19 cellular contexts compared by ENCODE assay signal in genomic region chr7:30899066-30899465, GRCh38. TPM values are rescaled to one million over a fixed set of nuclear protein-coding genes. Genes with fewer than 3 reads are reported as not detected.
A peak's percentile ranks its signal among the peaks of the same experiment; 100 is the strongest.
DNase-seq lines count a peak whose midpoint lies in the region; ATAC-seq and TF ChIP-seq lines count a peak whose summit lies in the region.
"Had no signal": no experiment of that assay in that cellular context is flagged by ENCODE, and none has a peak within 500 bp of the region (broad histone marks: within the 10 kb centered on the region; RNA-seq: fewer than 3 reads in every experiment).

No MANE protein-coding gene starts in this region.

- DNase-seq in right cardiac atrium (no peak), Right ventricle myocardium superior (no peak), left lung (peak in 1 of 2 donors; percentile 5), NOMO-1 treated with DMSO at 0.1 percent for 48 hours (lab: John Stamatoyannopoulos, UW; ENCODE audit: unreplicated experiment) (no peak)
- DNase-seq in natural killer cell treated with Interleukin-12 subunit alpha and Interleukin-12 subunit beta and Interleukin-15 and Interleukin-18, amount 100 ng/mL, for 72 hours (ENCODE audit: low spot score) = no peak
- DNase-seq: BE2C; Calu3; CD8-positive, alpha-beta T cell; GF-D8; GM23248; NCI-H1092 treated with DMSO at 0.1 percent for 48 hours; NCI-H146; NCI-H2029 treated with DMSO at 0.1 percent for 48 hours; NCI-H446 treated with DMSO at 0.1 percent for 48 hours; SHP77 had no signal

- peaks cover 0 to 2% of the 10 kb centered on the region in 2 donors for H3K4me1 Mint-ChIP-seq in natural killer cell treated with Interleukin-12 subunit alpha and Interleukin-12 subunit beta and Interleukin-15 and Interleukin-18, amount 100 ng/mL, for 72 hours (ENCODE audit: low read depth in 2 of 2)

- peaks cover 0 to 4% of the 10 kb centered on the region in 2 donors for H3K27me3 Mint-ChIP-seq in natural killer cell treated with Interleukin-12 subunit alpha and Interleukin-12 subunit beta and Interleukin-15 and Interleukin-18, amount 100 ng/mL, for 72 hours

- H3K4me1 ChIP-seq in right cardiac atrium (ENCODE audit: control insufficient read depth, insufficient read depth, low read length) (peaks cover 43% of the 10 kb centered on the region), left lung (peaks cover 19 to 51% of the 10 kb centered on the region in 2 donors), subcutaneous abdominal adipose tissue (ENCODE audit: control insufficient read depth in 5 of 5, insufficient read depth in 5 of 5, low read length in 5 of 5) (peaks cover 11 to 76% (median 65%) of the 10 kb centered on the region in 5 donors)
- H3K4me1 ChIP-seq: BE2C had no signal

- H3K36me3 ChIP-seq in left lung = no peaks in the 10 kb centered on the region
- H3K36me3 ChIP-seq in subcutaneous abdominal adipose tissue (ENCODE audit: control insufficient read depth in 5 of 5, insufficient read depth in 5 of 5, low read length in 5 of 5) = no peaks in the 10 kb centered on the region
- H3K36me3 ChIP-seq: BE2C, HAP-1 had no signal

- H3K36me3 Mint-ChIP-seq in natural killer cell treated with Interleukin-12 subunit alpha and Interleukin-12 subunit beta and Interleukin-15 and Interleukin-18, amount 100 ng/mL, for 72 hours = no peaks in the 10 kb centered on the region
- H3K36me3 Mint-ChIP-seq: CD8-positive, alpha-beta T cell had no signal

- H3K27ac Mint-ChIP-seq in natural killer cell treated with Interleukin-12 subunit alpha and Interleukin-12 subunit beta and Interleukin-15 and Interleukin-18, amount 100 ng/mL, for 72 hours = no peak overlapping the region
- H3K27ac Mint-ChIP-seq: CD8-positive, alpha-beta T cell had no signal

- no peak overlapping the region for H3K4me3 Mint-ChIP-seq in natural killer cell treated with Interleukin-12 subunit alpha and Interleukin-12 subunit beta and Interleukin-15 and Interleukin-18, amount 100 ng/mL, for 72 hours
- H3K4me3 Mint-ChIP-seq: CD8-positive, alpha-beta T cell had no signal

- no peak for TF ChIP-seq CTCF in left lung (IDR thresholded peaks at IDR 0.05)

- H3K9ac ChIP-seq in subcutaneous abdominal adipose tissue (ENCODE audit: low read length in 5 of 5) = peak overlapping the region in 1 of 5 donors; percentile 54
- H3K9ac ChIP-seq: GM23248 had no signal

- peak overlapping the region; percentile 53 for H3K27ac ChIP-seq in right cardiac atrium (ENCODE audit: low read length)
- H3K27ac ChIP-seq in left lung = peak overlapping the region; percentile 62 to 80
- H3K27ac ChIP-seq in subcutaneous abdominal adipose tissue (ENCODE audit: low read depth, low read length) = peak overlapping the region; percentile 65
- H3K27ac ChIP-seq: GM23248 had no signal

- ATAC-seq in right cardiac atrium = no peak
- no peak for ATAC-seq in Right ventricle myocardium superior (ENCODE audit: poor library complexity)
- no peak for ATAC-seq in left lung
- no peak for ATAC-seq in HG02763 (IDR thresholded peaks at IDR 0.05; ENCODE audit: unreplicated experiment)
- ATAC-seq in HG02884 (IDR thresholded peaks at IDR 0.05; ENCODE audit: unreplicated experiment) = no peak
- no peak for ATAC-seq in natural killer cell treated with Interleukin-12 subunit alpha and Interleukin-12 subunit beta and Interleukin-15 and Interleukin-18, amount 100 ng/mL, for 72 hours
- ATAC-seq: CD8-positive, alpha-beta T cell had no signal

- H3K4me3 ChIP-seq in right cardiac atrium (ENCODE audit: low read length) = no peak overlapping the region
- no peak overlapping the region for H3K4me3 ChIP-seq in left lung
- no peak overlapping the region for H3K4me3 ChIP-seq in subcutaneous abdominal adipose tissue (ENCODE audit: low read depth in 1 of 5, low read length in 5 of 5)
- H3K4me3 ChIP-seq: GM23248, HAP-1 had no signal

- whole genome bisulfite sequencing in right cardiac atrium = 98% methylated on average over 7 of the region's 7 CpGs

- H3K27me3 ChIP-seq in right cardiac atrium (ENCODE audit: control insufficient read depth, insufficient read depth) = no peaks in the 10 kb centered on the region
- H3K27me3 ChIP-seq in left lung = no peaks in the 10 kb centered on the region
- H3K27me3 ChIP-seq in subcutaneous abdominal adipose tissue (ENCODE audit: control insufficient read depth in 5 of 5, insufficient read depth in 4 of 5, low read length in 5 of 5) = no peaks in the 10 kb centered on the region
- H3K27me3 ChIP-seq: BE2C had no signal

- intact Hi-C loops in right cardiac atrium (cut with DNase I) (loop anchor here in 1 of 4 donors (10.0 kb wide), 1 partner anchor 84 kb away; no protein-coding TSS in a partner anchor), Right ventricle myocardium superior (cut with DNase I) (loop anchor here (10.0 kb wide), 1 partner anchor 84 kb away; no protein-coding TSS in a partner anchor), left lung (cut with DNase I) (no loop called here)

- H3K9me3 ChIP-seq in right cardiac atrium (ENCODE audit: control insufficient read depth, low read length) = no peaks in the 10 kb centered on the region
- H3K9me3 ChIP-seq in left lung = no peaks in the 10 kb centered on the region
- no peaks in the 10 kb centered on the region for H3K9me3 ChIP-seq in subcutaneous abdominal adipose tissue (ENCODE audit: control insufficient read depth in 5 of 5, low read length in 5 of 5)
- H3K9me3 ChIP-seq: BE2C, HAP-1 had no signal

- H3K9me3 Mint-ChIP-seq in natural killer cell treated with Interleukin-12 subunit alpha and Interleukin-12 subunit beta and Interleukin-15 and Interleukin-18, amount 100 ng/mL, for 72 hours = no peaks in the 10 kb centered on the region
- H3K9me3 Mint-ChIP-seq: CD8-positive, alpha-beta T cell had no signal

RNA-seq across cellular contexts. Expression of gene AQP1, which starts 12.6 kb away (rescaled TPM):
- 100 to 1,000 TPM; 187 to 254 (median 222) TPM for total RNA-seq in right cardiac atrium
- polyA plus RNA-seq in right cardiac atrium = 216 TPM
- 236 TPM for total RNA-seq in Right ventricle myocardium superior
- total RNA-seq in left lung = 1,000 to 10,000 TPM in 1 of 2 donors, 100 to 1,000 TPM in 1; 567 to 1,008 TPM
- under 1 TPM in 1 of 2 donors, not detected in 1; 0.14 TPM for total RNA-seq in natural killer cell treated with Interleukin-12 subunit alpha and Interleukin-12 subunit beta and Interleukin-15 and Interleukin-18, amount 100 ng/mL, for 72 hours

Comparison
In these comparisons a context has a peak if more than half of its experiments do, and no peak if none do; other contexts are left out.
1. RNA of gene AQP1, which starts 12.6 kb away (total RNA-seq): 567 to 1,008 TPM in left lung, 236 TPM in Right ventricle myocardium superior (single experiment) and 187 to 254 TPM in right cardiac atrium; 0.14 TPM in natural killer cell treated with Interleukin-12 subunit alpha and Interleukin-12 subunit beta and Interleukin-15 and Interleukin-18, amount 100 ng/mL, for 72 hours; every median in the first group is over 100 times any median in the second.
2. Peak in every context shown above with its lines, with median percentiles within 50 percentile points of each other: H3K27ac ChIP-seq.